ENCODE assay signal across 22 cellular contexts in genomic region chr1:91716339-91716738, GRCh38.
"Had no signal": no experiment of that assay in that cellular context is flagged by ENCODE, and none has a peak within 500 bp of the region (broad histone marks: within the 10 kb centered on the region; RNA-seq: fewer than 3 reads in every experiment).

No MANE protein-coding gene starts in this region.

- H3K27ac ChIP-seq: gastrocnemius medialis, heart left ventricle, tibial artery had no signal

- H3K4me3 ChIP-seq: gastrocnemius medialis, heart left ventricle, smooth muscle cell, tibial artery had no signal

- H3K27me3 ChIP-seq: gastrocnemius medialis, heart left ventricle, tibial artery had no signal

- H3K9me3 ChIP-seq: gastrocnemius medialis, heart left ventricle, tibial artery had no signal

- ATAC-seq: activated naive CD4-positive, alpha-beta T cell treated with anti-CD3 and anti-CD28 coated beads, Interleukin-2, amount 50 U/mL, for 72 hours; activated T-helper 17 cell treated with anti-CD3 and anti-CD28 coated beads, Interleukin-2, amount 50 U/mL, for 72 hours; gastrocnemius medialis; heart left ventricle; left cardiac atrium; sciatic nerve had no signal

- DNase-seq: activated CD4-positive, alpha-beta T cell treated with anti-CD3 and anti-CD28 coated beads for 1 hour; activated CD4-positive, alpha-beta T cell treated with anti-CD3 and anti-CD28 coated beads, Interleukin-2, amount 50 U/mL, for 4 hours; activated CD8-positive, alpha-beta memory T cell treated with anti-CD3 and anti-CD28 coated beads for 24 hours; activated CD8-positive, alpha-beta memory T cell treated with anti-CD3 and anti-CD28 coated beads, Interleukin-2, amount 50 U/mL, for 4 hours; activated T-cell treated with anti-CD3 and anti-CD28 coated beads, Interleukin-2, amount 50 U/mL, for 24 hours; aorta; caudate nucleus; effector CD4-positive, alpha-beta T cell; gastrocnemius medialis; heart left ventricle; islet precursor cell; left cardiac atrium; occipital lobe; stimulated activated CD4-positive, alpha-beta T cell treated with anti-CD3 and anti-CD28 coated beads, Interleukin-2, amount 100 ng/mL, for 48 hours; stimulated activated CD8-positive, alpha-beta memory T cell treated with anti-CD3 and anti-CD28 coated beads, Interleukin-4, amount 100 ng/mL, for 48 hours; stimulated activated naive CD4-positive, alpha-beta T cell; T-helper 1 cell; tibial artery had no signal
